In genomic region chr2:84924173-84925106, GRCh38 we compare ENCODE assay signal across 9 cellular contexts. TPM values are rescaled to one million over a fixed set of nuclear protein-coding genes. Genes with fewer than 3 reads are reported as not detected.
DNase-seq lines count a peak whose midpoint lies in the region; ATAC-seq, FAIRE-seq and TF ChIP-seq lines count a peak whose summit lies in the region.
"Had no signal": no experiment of that assay in that cellular context is flagged by ENCODE, and none has a peak within 500 bp of the region (broad histone marks: within the 10 kb centered on the region; RNA-seq: fewer than 3 reads in every experiment).

No MANE protein-coding gene starts in this region.

- no peak for TF ChIP-seq POLR2A in K562 (conservative IDR thresholded peaks at IDR 0.05)

- H3K9me3 ChIP-seq in BLaER1 treated with 17β-estradiol and CSF1 and Interleukin-3, amounts not matched to agents 10 nM and 100 nM (replicated peaks in 1 of 11), result no peaks in the 10 kb centered on the region
- H3K9me3 ChIP-seq in OCI-LY1 (ENCODE audit: low read length) (no peaks in the 10 kb centered on the region), K562 (replicated peaks; ENCODE audit: control insufficient read depth, insufficient read depth, low read depth, low read length) (no peaks in the 10 kb centered on the region), lung (ENCODE audit: control insufficient read depth in 2 of 2, insufficient read depth in 1 of 2, low read length in 1 of 2) (no peaks in the 10 kb centered on the region), BE2C (no peaks in the 10 kb centered on the region)

- H3F3A ChIP-seq in OCI-LY1 (ENCODE audit: insufficient read depth, low read length), result no peaks in the 10 kb centered on the region

- peak overlapping the region; percentile 56 to 96 (median 78) for H3K4me2 ChIP-seq in BLaER1 treated with 17β-estradiol and CSF1 and Interleukin-3, amounts not matched to agents 10 nM and 100 nM
- H3K4me2 ChIP-seq in OCI-LY1 (ENCODE audit: low read length) (peak overlapping the region; percentile 39), K562 (ENCODE audit: insufficient read depth, low read length) (no peak overlapping the region; the same call in 1 of the 2 replicates)

- H3K4me1 ChIP-seq in BLaER1 treated with 17β-estradiol and CSF1 and Interleukin-3, amounts not matched to agents 10 nM and 100 nM, result peaks cover 44 to 57% (median 52%) of the 10 kb centered on the region in 10 experiments
- H3K4me1 ChIP-seq in OCI-LY1 (ENCODE audit: insufficient read depth, low read length, severe bottlenecking) (peaks cover 47% of the 10 kb centered on the region), K562 (replicated peaks in 1 of 2; ENCODE audit: control insufficient read depth in 2 of 2, insufficient read depth in 2 of 2, low read length in 2 of 2) (peaks cover 13 to 30% of the 10 kb centered on the region in 2 experiments), lung (ENCODE audit: control insufficient read depth in 2 of 2, insufficient read depth in 2 of 2, low read length in 2 of 2) (peaks cover 0 to 4% of the 10 kb centered on the region in 2 donors), BE2C (no peaks in the 10 kb centered on the region; the same call in 1 of the 2 replicates)

- TF ChIP-seq CTCF in OCI-LY1 (IDR thresholded peaks at IDR 0.05; ENCODE audit: low read length) (no peak), K562 (IDR thresholded peaks at IDR 0.05 in 2 of 3, conservative IDR thresholded peaks at IDR 0.05 in 1 of 3; ENCODE audit: insufficient read depth in 2 of 3, low read depth in 1 of 3, low read length in 3 of 3) (no peak), lung (IDR thresholded peaks at IDR 0.05; ENCODE audit: control extremely low read depth, extremely low read depth) (no peak), BE2C (IDR thresholded peaks at IDR 0.05; ENCODE audit: low read depth, low read length) (no peak)

- peak overlapping the region in 6 of 10 experiments; percentile 12 to 48 (median 32); a peak in 8 of 20 replicates for H3K4me3 ChIP-seq in BLaER1 treated with 17β-estradiol and CSF1 and Interleukin-3, amounts not matched to agents 10 nM and 100 nM
- H3K4me3 ChIP-seq in OCI-LY1 (ENCODE audit: low read depth, low read length, poor library complexity, severe bottlenecking), result no peak overlapping the region
- H3K4me3 ChIP-seq in K562, result no peak overlapping the region
- H3K4me3 ChIP-seq in lung, result no peak overlapping the region
- H3K4me3 ChIP-seq in BE2C (ENCODE audit: low read depth, low read length), result no peak overlapping the region

- CTCF ChIA-PET in K562 (lab: Yijun Ruan, JAX; ENCODE audit: low intra/inter-chr PET ratio), result interaction anchor here (0.5 to 2.0 kb wide), 6 partner anchors 19 to 429 kb away, joined by 3 to 11 read pairs (median 6); partner anchors contain the start of gene TMSB10

- H2AFZ ChIP-seq in OCI-LY1 (ENCODE audit: low read length), result no peak overlapping the region; the same call in 1 of the 2 replicates
- peak overlapping the region; percentile 79 for H2AFZ ChIP-seq in K562 (ENCODE audit: low read depth, low read length)

- H3K9me1 ChIP-seq in K562 (ENCODE audit: control insufficient read depth, insufficient read depth, low read length), result peaks cover 5% of the 10 kb centered on the region

- no peaks in the 10 kb centered on the region for H3K79me2 ChIP-seq in OCI-LY1 (ENCODE audit: insufficient read depth, low read length)
- no peaks in the 10 kb centered on the region for H3K79me2 ChIP-seq in K562 (ENCODE audit: control insufficient read depth, insufficient read depth, low read length)

- BruUV-seq in K562 (replicated peaks; lab: Mats Ljungman, UMichigan), result no TSS peak

- intact Hi-C loops in K562 (cut with micrococcal nuclease), result loop anchor here (1.0 to 10.0 kb wide), 5 partner anchors 18 to 270 kb away; no protein-coding TSS in a partner anchor

- POLR2A ChIA-PET in K562 (lab: Yijun Ruan, JAX), result interaction anchor here (2.8 kb wide), 1 partner anchor 17 kb away, joined by 23 read pairs; no protein-coding TSS in a partner anchor

- no peaks in the 10 kb centered on the region for H3K9me2 ChIP-seq in OCI-LY1 (ENCODE audit: low read depth, low read length)

- peak overlapping the region in 10 of 11 experiments; percentile 8 to 76 (median 68); a peak in 19 of 22 replicates for H3K27ac ChIP-seq in BLaER1 treated with 17β-estradiol and CSF1 and Interleukin-3, amounts not matched to agents 10 nM and 100 nM
- H3K27ac ChIP-seq in OCI-LY1 (ENCODE audit: low read depth, low read length, poor library complexity, severe bottlenecking) (peak overlapping the region; percentile 54), K562 (ENCODE audit: extremely low read depth, low read depth, low read length) (no peak overlapping the region), lung (ENCODE audit: low read depth in 1 of 2, low read length in 1 of 2) (peak overlapping the region; percentile 58 to 61)

- no peak for TF ChIP-seq RAD21 in K562 (CRISPR knock-in tag; conservative IDR thresholded peaks at IDR 0.05 in 1 of 2, IDR thresholded peaks at IDR 0.05 in 1 of 2)

- H3K36me3 ChIP-seq in BLaER1 treated with 17β-estradiol and CSF1 and Interleukin-3, amounts not matched to agents 10 nM and 100 nM, result no peaks in the 10 kb centered on the region
- H3K36me3 ChIP-seq in OCI-LY1 (ENCODE audit: insufficient read depth, low read length), result no peaks in the 10 kb centered on the region
- H3K36me3 ChIP-seq in K562 (ENCODE audit: control insufficient read depth, insufficient read depth, low read length), result no peaks in the 10 kb centered on the region
- H3K36me3 ChIP-seq in lung (ENCODE audit: control insufficient read depth in 2 of 2, insufficient read depth in 2 of 2, low read length in 2 of 2), result no peaks in the 10 kb centered on the region
- H3K36me3 ChIP-seq in BE2C, result no peaks in the 10 kb centered on the region

- no peaks in the 10 kb centered on the region for H4K20me1 ChIP-seq in BLaER1 treated with 17β-estradiol and CSF1 and Interleukin-3, amounts not matched to agents 10 nM and 100 nM
- H4K20me1 ChIP-seq in OCI-LY1 (ENCODE audit: insufficient read depth, low read length), result no peaks in the 10 kb centered on the region
- H4K20me1 ChIP-seq in K562 (replicated peaks; ENCODE audit: control insufficient read depth, insufficient read depth, low read length), result no peaks in the 10 kb centered on the region

- H3K9ac ChIP-seq in BLaER1 treated with 17β-estradiol and CSF1 and Interleukin-3, amounts not matched to agents 10 nM and 100 nM, result peak overlapping the region in 9 of 11 experiments; percentile 6 to 60 (median 54); a peak in 16 of 22 replicates
- H3K9ac ChIP-seq in OCI-LY1 (ENCODE audit: low read length) (0 out of 2 replicates have a peak overlapping the region, but pooled peaks have one; percentile 8), K562 (ENCODE audit: insufficient read depth in 1 of 2, low read depth in 2 of 2, low read length in 2 of 2) (no peak overlapping the region)

- TF ChIP-seq EP300 in K562 (IDR thresholded peaks at IDR 0.05; ENCODE audit: low read length), result no peak

- no peak for FAIRE-seq in K562 (lab: Jason Lieb, UNC)
- FAIRE-seq: islet of Langerhans had no signal

- no peaks in the 10 kb centered on the region for H3K27me3 ChIP-seq in BLaER1 treated with 17β-estradiol and CSF1 and Interleukin-3, amounts not matched to agents 10 nM and 100 nM
- H3K27me3 ChIP-seq in OCI-LY1 (ENCODE audit: insufficient read depth, low read length) (no peaks in the 10 kb centered on the region), K562 (ENCODE audit: control insufficient read depth in 2 of 2, insufficient read depth in 2 of 2, low read length in 2 of 2) (no peaks in the 10 kb centered on the region), lung (ENCODE audit: control insufficient read depth, insufficient read depth) (no peaks in the 10 kb centered on the region), BE2C (no peaks in the 10 kb centered on the region)

- DNase-seq in K562 (ENCODE audit: extremely low read depth in 1 of 4, low spot score in 3 of 4) (peak; percentile 18 to 56 (median 30)), lung (ENCODE audit: low spot score) (no peak), NCI-H345 treated with DMSO at 0.1 percent for 48 hours (lab: John Stamatoyannopoulos, UW; ENCODE audit: unreplicated experiment) (no peak), BE2C (no peak)

- ATAC-seq in GM21528 (IDR thresholded peaks at IDR 0.05; ENCODE audit: low FRiP score, unreplicated experiment), result peak; percentile 17
- ATAC-seq in K562, result peak; percentile 32
- peak; percentile 20 for ATAC-seq in lung (ENCODE audit: insufficient read depth, low FRiP score)
- ATAC-seq in GM18870 (IDR thresholded peaks at IDR 0.05; ENCODE audit: unreplicated experiment), result no peak

- in situ Hi-C loops in K562 (cut with MboI), result loop anchor here (5.0 to 10.0 kb wide), 2 partner anchors 380 to 427 kb away; no protein-coding TSS in a partner anchor

- WGBS in K562 (ENCODE audit: insufficient coverage, low coverage, missing lambda C conversion rate), result 40% methylated on average over 9 of the region's 9 CpGs
- 41 to 43% methylated on average over 9 of the region's 9 CpGs for WGBS in lung, 2 donors

RNA-seq across cellular contexts. Expression of gene TMSB10, which starts 19.0 kb away (rescaled TPM):
- 30.5 and 48.2 TPM in 2 replicates for total RNA-seq in K562 (2011; cell fraction: chromatin; rRNA removed; ENCODE audit: low replicate concordance)
- total RNA-seq in K562 (2011; cell fraction: nucleolus; rRNA removed), result 34.2 and 70.4 TPM in 2 replicates
- 75.8 and 139 TPM in 2 replicates for total RNA-seq in K562 (2011; cell fraction: nucleoplasm; rRNA removed)
- total RNA-seq in K562 (2014; rRNA removed) (1,173 and 2,226 TPM in 2 replicates), K562 (2014; rRNA removed; fragmentation: Illumina TruSeq; extraction: Trizol) (959 and 1,048 TPM in 2 replicates), K562 (2015; rRNA removed; fragmentation: Illumina TruSeq; extraction: Trizol) (1,394 and 1,397 TPM in 2 replicates), K562 (2021) (583 and 608 TPM in 2 replicates), lung (1,000 to 10,000 TPM; 1,849 to 3,001 TPM)
- polyA plus RNA-seq in K562 (2011; rRNA removed) (266 and 531 TPM in 2 replicates), K562 (2014; fragmentation: Illumina TruSeq; extraction: Trizol) (1,329 TPM in 2 replicates), K562 (2014; fragmentation: Nextera tagmentation; extraction: Ambion mirVana) (100 to 1,000 TPM; 382 to 669 TPM), K562 (2014; rRNA removed) (1,359 and 1,607 TPM in 2 replicates), lung (1,000 to 10,000 TPM; 1,996 to 6,202 TPM)
- 433 and 683 TPM in 2 replicates for polyA plus RNA-seq in K562 (2011; cell fraction: cytosol; rRNA removed)
- polyA plus RNA-seq in K562 (2011; cell fraction: nucleus; rRNA removed), result 284 and 308 TPM in 2 replicates
- 1,629 and 1,914 TPM in 2 replicates for polyA plus RNA-seq in K562 (2012)
- 163 and 256 TPM in 2 replicates for polyA minus RNA-seq in K562 (2011; rRNA and poly(A)+ RNA removed)
- 121 and 183 TPM in 2 replicates for polyA minus RNA-seq in K562 (2011; cell fraction: cytosol; rRNA and poly(A)+ RNA removed)
- 21.8 and 28.5 TPM in 2 replicates for polyA minus RNA-seq in K562 (2011; cell fraction: nucleus; rRNA and poly(A)+ RNA removed)
- polyA plus RNA-seq in BE2C (2012; ENCODE audit: insufficient read depth, insufficient read length, low read depth), result 925 TPM

RNA-seq across cellular contexts. Expression of gene TRABD2A, which starts 43.6 kb away (rescaled TPM):
- total RNA-seq in K562 (2011; cell fraction: chromatin; rRNA removed; ENCODE audit: low replicate concordance), result 0.42 TPM in 1 of 2 replicates, not detected in the other
- 0.17 and 0.79 TPM in 2 replicates for total RNA-seq in K562 (2011; cell fraction: nucleolus; rRNA removed)
- total RNA-seq in K562 (2011; cell fraction: nucleoplasm; rRNA removed), result 0.44 and 0.53 TPM in 2 replicates
- total RNA-seq in K562 (2014; rRNA removed) (0.12 and 0.18 TPM in 2 replicates), K562 (2014; rRNA removed; fragmentation: Illumina TruSeq; extraction: Trizol) (0.16 and 0.25 TPM in 2 replicates), K562 (2015; rRNA removed; fragmentation: Illumina TruSeq; extraction: Trizol) (0.36 TPM in 1 of 2 replicates, not detected in the other), K562 (2021) (0.31 and 0.33 TPM in 2 replicates), lung (1 to 10 TPM; 1.9 to 3.1 TPM)
- polyA plus RNA-seq in K562 (2011; rRNA removed) (0.14 and 0.45 TPM in 2 replicates), K562 (2014; fragmentation: Illumina TruSeq; extraction: Trizol) (0.07 TPM in 1 of 2 replicates, not detected in the other), K562 (2014; fragmentation: Nextera tagmentation; extraction: Ambion mirVana) (under 1 TPM; 0.08 to 0.38 TPM), K562 (2014; rRNA removed) (0.09 TPM in 1 of 2 replicates, not detected in the other), lung (1 to 10 TPM; 2.1 to 2.6 TPM)
- polyA plus RNA-seq in K562 (2011; cell fraction: cytosol; rRNA removed), result 0.41 and 0.49 TPM in 2 replicates
- polyA plus RNA-seq in K562 (2011; cell fraction: nucleus; rRNA removed), result 0.36 TPM in 1 of 2 replicates, not detected in the other
- 0.25 and 0.47 TPM in 2 replicates for polyA plus RNA-seq in K562 (2012)
- 0.42 and 0.95 TPM in 2 replicates for polyA minus RNA-seq in K562 (2011; rRNA and poly(A)+ RNA removed)
- polyA minus RNA-seq in K562 (2011; cell fraction: cytosol; rRNA and poly(A)+ RNA removed), result 0.48 TPM in 1 of 2 replicates, not detected in the other
- polyA minus RNA-seq in K562 (2011; cell fraction: nucleus; rRNA and poly(A)+ RNA removed), result 0.11 and 0.54 TPM in 2 replicates
- not detected for polyA plus RNA-seq in BE2C (2012; ENCODE audit: insufficient read depth, insufficient read length, low read depth)

RNA-seq across cellular contexts. Expression of gene KCMF1, which starts 46.5 kb away (rescaled TPM):
- total RNA-seq in K562 (2011; cell fraction: chromatin; rRNA removed; ENCODE audit: low replicate concordance), result 25.9 and 38.5 TPM in 2 replicates
- total RNA-seq in K562 (2011; cell fraction: nucleolus; rRNA removed), result 8.8 and 10.0 TPM in 2 replicates
- 17.4 and 18.4 TPM in 2 replicates for total RNA-seq in K562 (2011; cell fraction: nucleoplasm; rRNA removed)
- total RNA-seq in K562 (2014; rRNA removed) (30.7 and 34.7 TPM in 2 replicates), K562 (2014; rRNA removed; fragmentation: Illumina TruSeq; extraction: Trizol) (61.3 and 73.9 TPM in 2 replicates), K562 (2015; rRNA removed; fragmentation: Illumina TruSeq; extraction: Trizol) (46.5 and 47.0 TPM in 2 replicates), K562 (2021) (68.8 and 69.5 TPM in 2 replicates), lung (10 to 100 TPM; 50.5 to 71.0 TPM)
- polyA plus RNA-seq in K562 (2011; rRNA removed) (57.7 and 88.2 TPM in 2 replicates), K562 (2014; fragmentation: Illumina TruSeq; extraction: Trizol) (52.0 and 52.8 TPM in 2 replicates), K562 (2014; fragmentation: Nextera tagmentation; extraction: Ambion mirVana) (1 to 10 TPM; 6.8 to 7.5 TPM), K562 (2014; rRNA removed) (36.7 and 43.9 TPM in 2 replicates), lung (10 to 100 TPM; 15.8 to 44.4 TPM)
- polyA plus RNA-seq in K562 (2011; cell fraction: cytosol; rRNA removed), result 28.6 and 42.6 TPM in 2 replicates
- polyA plus RNA-seq in K562 (2011; cell fraction: nucleus; rRNA removed), result 23.7 and 33.0 TPM in 2 replicates
- polyA plus RNA-seq in K562 (2012), result 49.1 and 51.2 TPM in 2 replicates
- polyA minus RNA-seq in K562 (2011; rRNA and poly(A)+ RNA removed), result 80.5 and 109 TPM in 2 replicates
- polyA minus RNA-seq in K562 (2011; cell fraction: cytosol; rRNA and poly(A)+ RNA removed), result 18.0 and 41.3 TPM in 2 replicates
- polyA minus RNA-seq in K562 (2011; cell fraction: nucleus; rRNA and poly(A)+ RNA removed), result 8.1 and 14.1 TPM in 2 replicates
- polyA plus RNA-seq in BE2C (2012; ENCODE audit: insufficient read depth, insufficient read length, low read depth), result 28.0 TPM

Comparison
In these comparisons a context has a peak if more than half of its experiments do, and no peak if none do; other contexts are left out.
1. H3K4me3 ChIP-seq: peak in BLaER1 treated with 17β-estradiol and CSF1 and Interleukin-3, amounts not matched to agents 10 nM and 100 nM (6 of 10); none in OCI-LY1 (single experiment), K562 (single experiment), lung (single experiment) and BE2C (single experiment).
2. H3K9ac ChIP-seq: peak in BLaER1 treated with 17β-estradiol and CSF1 and Interleukin-3, amounts not matched to agents 10 nM and 100 nM (9 of 11) and OCI-LY1 (single experiment); none in K562 (0 of 2).
3. DNase-seq: peak in K562 (4 of 4); none in lung (single experiment), NCI-H345 treated with DMSO at 0.1 percent for 48 hours (single experiment) and BE2C (single experiment).